In genomic region chr2:101763496-101764333, GRCh38 we compare ENCODE assay signal across 13 cellular contexts.
DNase-seq lines count a peak whose midpoint lies in the region; ATAC-seq, FAIRE-seq and TF ChIP-seq lines count a peak whose summit lies in the region.
"Had no signal": no experiment of that assay in that cellular context is flagged by ENCODE, and none has a peak within 500 bp of the region (broad histone marks: within the 10 kb centered on the region; RNA-seq: fewer than 3 reads in every experiment).

No MANE protein-coding gene starts in this region.

- H3K27ac ChIP-seq in CD4-positive, CD25-positive, alpha-beta regulatory T cell (ENCODE audit: insufficient read depth, low read length, poor library complexity, severe bottlenecking): no peak overlapping the region
- H3K27ac ChIP-seq in PC-9 (peak overlapping the region; percentile 73), esophagus muscularis mucosa (replicated peaks in 1 of 4) (peak overlapping the region in 1 of 4 donors; percentile 11), trophoblast cell (ENCODE audit: low read depth, low read length) (no peak overlapping the region)
- H3K27ac ChIP-seq: C4-2B, prostate gland, testis had no signal

- ATAC-seq in CD4-positive, CD25-positive, alpha-beta regulatory T cell (ENCODE audit: low read depth in 2 of 2): no peak
- ATAC-seq in HG03095 (IDR thresholded peaks at IDR 0.05; ENCODE audit: unreplicated experiment): no peak
- ATAC-seq in GM21360 (IDR thresholded peaks at IDR 0.05; ENCODE audit: unreplicated experiment): no peak

- no peak overlapping the region for H3K4me3 ChIP-seq in CD4-positive, CD25-positive, alpha-beta regulatory T cell (ENCODE audit: low read depth, low read length)
- H3K4me3 ChIP-seq in PC-9 (no peak overlapping the region), esophagus muscularis mucosa (no peak overlapping the region), trophoblast cell (ENCODE audit: low read depth, low read length) (no peak overlapping the region)
- H3K4me3 ChIP-seq: prostate gland, testis had no signal

- H3K4ac ChIP-seq in trophoblast cell (ENCODE audit: low read depth, low read length): peak overlapping the region; percentile 84

- peaks cover 22% of the 10 kb centered on the region for H4K20me1 ChIP-seq in PC-9 (ENCODE audit: insufficient read depth)

- H4K91ac ChIP-seq in trophoblast cell (ENCODE audit: low read depth, low read length): no peak overlapping the region

- H3K4me1 ChIP-seq in CD4-positive, CD25-positive, alpha-beta regulatory T cell (ENCODE audit: control insufficient read depth, insufficient read depth, low read length, poor library complexity, severe bottlenecking): peaks cover 60% of the 10 kb centered on the region
- H3K4me1 ChIP-seq in PC-9 (replicated peaks; ENCODE audit: insufficient read depth) (peaks cover 82% of the 10 kb centered on the region), esophagus muscularis mucosa (peaks cover 70 to 77% (median 73%) of the 10 kb centered on the region in 4 donors), trophoblast cell (ENCODE audit: control insufficient read depth in 1 of 2, insufficient read depth in 2 of 2, low read length in 2 of 2) (peaks cover 18 to 30% of the 10 kb centered on the region in 2 experiments)

- POLR2A ChIA-PET in PC-9 (lab: Charles Lee; ENCODE audit: unreplicated experiment): interaction anchor here (0.6 kb wide), 1 partner anchor 16 kb away, joined by 4 read pairs; no protein-coding TSS in a partner anchor

- H3K4me1 Mint-ChIP-seq in CD4-positive, CD25-positive, alpha-beta regulatory T cell: peaks cover 31 to 80% (median 66%) of the 10 kb centered on the region in 4 donors

- peak overlapping the region in 2 of 3 donors; percentile 29 to 74 for H3K27ac Mint-ChIP-seq in CD4-positive, CD25-positive, alpha-beta regulatory T cell

- no peak overlapping the region for H3K14ac ChIP-seq in trophoblast cell (ENCODE audit: low read length)

- no peak overlapping the region for H4K8ac ChIP-seq in trophoblast cell (ENCODE audit: low read depth, low read length)

- H3K9me2 ChIP-seq in PC-9 (ENCODE audit: insufficient read depth): no peaks in the 10 kb centered on the region

- H3K4me2 ChIP-seq in PC-9 (peak overlapping the region; percentile 17; the same call in 1 of the 2 replicates), trophoblast cell (ENCODE audit: low read length) (no peak overlapping the region)

- no peaks in the 10 kb centered on the region for H3K27me3 Mint-ChIP-seq in CD4-positive, CD25-positive, alpha-beta regulatory T cell

- TF ChIP-seq EP300 in esophagus muscularis mucosa (IDR thresholded peaks at IDR 0.05): no peak

- H3K18ac ChIP-seq in trophoblast cell (ENCODE audit: low read length): no peak overlapping the region

- H3K79me1 ChIP-seq in trophoblast cell (ENCODE audit: low read length): peaks cover 12% of the 10 kb centered on the region

- no peak overlapping the region for H2BK12ac ChIP-seq in trophoblast cell (ENCODE audit: low read length)

- DNase-seq in CD4-positive, CD25-positive, alpha-beta regulatory T cell: no peak
- DNase-seq in PC-9 (no peak), esophagus muscularis mucosa (ENCODE audit: extremely low spot score) (peak; percentile 39), trophoblast cell (peak; percentile 68 to 97), HTR-8/SVneo (ENCODE audit: insufficient read length, low spot score) (no peak), SKM-1 (lab: John Stamatoyannopoulos, UW; ENCODE audit: unreplicated experiment) (no peak)
- DNase-seq: aorta, testis had no signal

- no peak overlapping the region for H2AFZ ChIP-seq in PC-9
- H2AFZ ChIP-seq in trophoblast cell (ENCODE audit: insufficient read depth, low read length, poor library complexity): no peak overlapping the region

- peaks cover 8% of the 10 kb centered on the region for H3K36me3 Mint-ChIP-seq in CD4-positive, CD25-positive, alpha-beta regulatory T cell

- BruUV-seq in PC-9 (replicated peaks; lab: Mats Ljungman, UMichigan): no TSS peak

- no peaks in the 10 kb centered on the region for H3K9me3 Mint-ChIP-seq in CD4-positive, CD25-positive, alpha-beta regulatory T cell

- no peak overlapping the region for H3K9ac ChIP-seq in trophoblast cell (ENCODE audit: low read length)

- CTCF ChIA-PET in PC-9 (lab: Charles Lee): interaction anchor here (0.6 kb wide), 1 partner anchor 39 kb away, joined by 4 read pairs; no protein-coding TSS in a partner anchor

- no peak overlapping the region for H2BK5ac ChIP-seq in trophoblast cell (ENCODE audit: low read depth, low read length, poor library complexity)

- no peak for TF ChIP-seq POLR2A in esophagus muscularis mucosa (IDR thresholded peaks at IDR 0.05; ENCODE audit: low read depth)

- TF ChIP-seq CTCF in PC-9 (conservative IDR thresholded peaks at IDR 0.05) (no peak), esophagus muscularis mucosa (IDR thresholded peaks at IDR 0.05) (no peak)

- H3K36me3 ChIP-seq in CD4-positive, CD25-positive, alpha-beta regulatory T cell (ENCODE audit: control insufficient read depth, insufficient read depth, low read length): no peaks in the 10 kb centered on the region
- peaks cover 6% of the 10 kb centered on the region; the same call in 1 of the 2 replicates for H3K36me3 ChIP-seq in PC-9 (ENCODE audit: low read depth)
- no peaks in the 10 kb centered on the region for H3K36me3 ChIP-seq in esophagus muscularis mucosa
- H3K36me3 ChIP-seq in trophoblast cell (ENCODE audit: control insufficient read depth in 1 of 2, insufficient read depth in 2 of 2, low read length in 2 of 2): no peaks in the 10 kb centered on the region
- H3K36me3 ChIP-seq: prostate gland had no signal

- WGBS in esophagus muscularis mucosa: 73% methylated on average over 5 of the region's 5 CpGs
- WGBS in trophoblast cell (ENCODE audit: extremely low coverage, insufficient coverage, insufficient read length): no CpG with 5 or more reads among the region's 5 CpGs

- intact Hi-C loops in PC-9 (cut with micrococcal nuclease; ENCODE audit: unreplicated experiment) (no loop called here), esophagus muscularis mucosa (cut with DNase I) (no loop called here)

- peak overlapping the region in 3 of 4 donors; percentile 15 to 27 (median 21) for H3K4me3 Mint-ChIP-seq in CD4-positive, CD25-positive, alpha-beta regulatory T cell

- FAIRE-seq in HTR-8/SVneo (lab: Jason Lieb, UNC): no peak
- FAIRE-seq: islet of Langerhans had no signal

- H4K12ac ChIP-seq in trophoblast cell (ENCODE audit: low read depth, low read length): no peak overlapping the region

- no peak overlapping the region for H3K23ac ChIP-seq in trophoblast cell (ENCODE audit: low read length)

- H2BK120ac ChIP-seq in trophoblast cell (ENCODE audit: insufficient read depth, low read length, poor library complexity): no peak overlapping the region

- no peaks in the 10 kb centered on the region for H3K9me3 ChIP-seq in CD4-positive, CD25-positive, alpha-beta regulatory T cell (ENCODE audit: control insufficient read depth in 2 of 2, low read length in 2 of 2)
- H3K9me3 ChIP-seq in PC-9 (ENCODE audit: insufficient read depth, low read depth): no peaks in the 10 kb centered on the region
- no peaks in the 10 kb centered on the region for H3K9me3 ChIP-seq in esophagus muscularis mucosa
- peaks cover 2% of the 10 kb centered on the region for H3K9me3 ChIP-seq in trophoblast cell (ENCODE audit: insufficient read depth, low read depth, low read length)
- H3K9me3 ChIP-seq: prostate gland, testis had no signal

- H2AK5ac ChIP-seq in trophoblast cell (ENCODE audit: low read length): peak overlapping the region; percentile 58

- H3K27me3 ChIP-seq in CD4-positive, CD25-positive, alpha-beta regulatory T cell (ENCODE audit: control insufficient read depth, insufficient read depth, low read length): no peaks in the 10 kb centered on the region
- no peaks in the 10 kb centered on the region for H3K27me3 ChIP-seq in PC-9 (ENCODE audit: insufficient read depth, low read depth)
- H3K27me3 ChIP-seq in esophagus muscularis mucosa: no peaks in the 10 kb centered on the region
- H3K27me3 ChIP-seq in trophoblast cell (ENCODE audit: insufficient read depth, low read length): no peaks in the 10 kb centered on the region
- H3K27me3 ChIP-seq: testis had no signal

- H3K79me2 ChIP-seq in PC-9 (ENCODE audit: low read depth) (peaks cover 92% of the 10 kb centered on the region), trophoblast cell (ENCODE audit: control insufficient read depth, insufficient read depth, low read length, poor library complexity) (peaks cover 10% of the 10 kb centered on the region)

- H3F3A ChIP-seq in PC-9 (ENCODE audit: insufficient read depth, low read depth): peaks cover 54% of the 10 kb centered on the region; the same call in 1 of the 2 replicates

Comparison
In these comparisons a context has a peak if more than half of its experiments do, and no peak if none do; other contexts are left out.
1. DNase-seq: peak in esophagus muscularis mucosa (single experiment) and trophoblast cell (2 of 2); none in CD4-positive, CD25-positive, alpha-beta regulatory T cell (0 of 3), PC-9 (0 of 2), HTR-8/SVneo (single experiment) and SKM-1 (single experiment).